ENCODE assay signal across 8 cellular contexts in the genomic region with DNA sequence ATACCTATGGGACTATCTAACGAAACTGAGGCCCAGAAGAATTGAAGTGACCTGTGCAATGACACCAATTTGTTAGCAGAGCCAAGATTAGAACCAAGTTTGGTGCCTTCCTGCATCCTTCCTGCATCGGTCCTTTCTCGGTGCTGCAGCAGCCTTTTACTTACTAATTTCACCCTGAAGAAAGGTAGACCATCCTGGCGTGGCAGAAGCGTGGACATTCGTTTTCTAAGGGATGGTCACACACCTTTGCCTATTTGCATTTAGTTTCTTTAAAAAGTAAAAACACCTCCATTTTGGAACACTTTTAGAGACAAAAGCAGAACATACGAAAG. TPM values are rescaled to one million over a fixed set of nuclear protein-coding genes. Genes with fewer than 3 reads are reported as not detected.
DNase-seq lines count a peak whose midpoint lies in the region; ATAC-seq, FAIRE-seq and TF ChIP-seq lines count a peak whose summit lies in the region.

No MANE protein-coding gene starts in this region.

- no peak for TF ChIP-seq CTCF in ovary (IDR thresholded peaks at IDR 0.05)

- peaks cover 47% of the 10 kb centered on the region for H3K4me1 Mint-ChIP-seq in stimulated activated naive CD8-positive, alpha-beta T cell treated with anti-CD3 and anti-CD28 coated beads, Interleukin-15, Interleukin-2, amounts not matched to agents 100 ng/mL and 50 ng/mL, for 24 hours (ENCODE audit: low read depth)

- H3K4me1 ChIP-seq in ovary (ENCODE audit: insufficient read depth): peaks cover 2% of the 10 kb centered on the region

- peak overlapping the region; percentile 97 for H3K9ac ChIP-seq in SK-N-MC (ENCODE audit: insufficient read length)

- no peak for FAIRE-seq in GM12892 (lab: Jason Lieb, UNC)

- H3K27ac ChIP-seq in SK-N-MC: peak overlapping the region; percentile 84
- peak overlapping the region; percentile 69 to 81 for H3K27ac ChIP-seq in ovary

- H3K9me3 ChIP-seq in SK-N-MC (ENCODE audit: low read depth, low read length): no peaks in the 10 kb centered on the region; the same call in 1 of the 2 replicates
- no peaks in the 10 kb centered on the region for H3K9me3 ChIP-seq in ovary

- no peaks in the 10 kb centered on the region for H3K27me3 ChIP-seq in ovary

- no peaks in the 10 kb centered on the region for H3K27me3 Mint-ChIP-seq in stimulated activated naive CD8-positive, alpha-beta T cell treated with anti-CD3 and anti-CD28 coated beads, Interleukin-15, Interleukin-2, amounts not matched to agents 100 ng/mL and 50 ng/mL, for 24 hours

- DNase-seq in stimulated activated naive CD8-positive, alpha-beta T cell treated with anti-CD3 and anti-CD28 coated beads, Interleukin-15, Interleukin-2, amounts not matched to agents 100 U/mL and 50 U/mL, for 24 hours: no peak
- DNase-seq in SK-N-MC (ENCODE audit: low read depth, low spot score) (no peak), erythroblast (lab: John Stamatoyannopoulos, UW) (peak; percentile 61 to 77), ovary (no peak), GM12892 (ENCODE audit: insufficient read length) (no peak), DMS114 treated with DMSO at 0.1 percent for 48 hours (lab: John Stamatoyannopoulos, UW; ENCODE audit: unreplicated experiment) (no peak)

- peak overlapping the region; percentile 100 for H3K27ac Mint-ChIP-seq in stimulated activated naive CD8-positive, alpha-beta T cell treated with anti-CD3 and anti-CD28 coated beads, Interleukin-15, Interleukin-2, amounts not matched to agents 100 ng/mL and 50 ng/mL, for 24 hours

- H3K36me3 Mint-ChIP-seq in stimulated activated naive CD8-positive, alpha-beta T cell treated with anti-CD3 and anti-CD28 coated beads, Interleukin-15, Interleukin-2, amounts not matched to agents 100 ng/mL and 50 ng/mL, for 24 hours (ENCODE audit: low read depth): peaks cover 42% of the 10 kb centered on the region

- peak overlapping the region; percentile 85 for H3K4me3 ChIP-seq in SK-N-MC
- peak overlapping the region; percentile 92 for H3K4me3 ChIP-seq in ovary

- TF ChIP-seq EP300 in ovary (IDR thresholded peaks at IDR 0.05): no peak

- H3K36me3 ChIP-seq in SK-N-MC (ENCODE audit: insufficient read depth, low read length): peaks cover 27% of the 10 kb centered on the region
- no peaks in the 10 kb centered on the region for H3K36me3 ChIP-seq in ovary

- WGBS in ovary, 3 donors: 1 to 3% (median 1%) methylated on average over 7 of the region's 7 CpGs

- no peak for TF ChIP-seq POLR2A in erythroblast (IDR thresholded peaks at IDR 0.05; ENCODE audit: low read length)
- TF ChIP-seq POLR2A in ovary (IDR thresholded peaks at IDR 0.05): no peak
- TF ChIP-seq POLR2A in GM12892 (IDR thresholded peaks at IDR 0.05; ENCODE audit: low read depth, low read length): no peak

- intact Hi-C loops in ovary (cut with DNase I): no loop called here

- peak overlapping the region; percentile 99 for H3K4me3 Mint-ChIP-seq in stimulated activated naive CD8-positive, alpha-beta T cell treated with anti-CD3 and anti-CD28 coated beads, Interleukin-15, Interleukin-2, amounts not matched to agents 100 ng/mL and 50 ng/mL, for 24 hours

- no peaks in the 10 kb centered on the region for H3K9me3 Mint-ChIP-seq in stimulated activated naive CD8-positive, alpha-beta T cell treated with anti-CD3 and anti-CD28 coated beads, Interleukin-15, Interleukin-2, amounts not matched to agents 100 ng/mL and 50 ng/mL, for 24 hours

- ATAC-seq in stimulated activated naive CD8-positive, alpha-beta T cell treated with anti-CD3 and anti-CD28 coated beads, Interleukin-15, Interleukin-2, amounts not matched to agents 100 U/mL and 50 U/mL, for 24 hours: no peak
- no peak for ATAC-seq in GM21825 (IDR thresholded peaks at IDR 0.05; ENCODE audit: unreplicated experiment)

RNA-seq across cellular contexts. Expression of a gene that starts 0.7 kb away (rescaled TPM):
- 10 to 100 TPM; 16.8 to 31.4 (median 22.9) TPM for total RNA-seq in ovary
- polyA plus RNA-seq in ovary: 10 to 100 TPM; 20.8 to 24.3 TPM
- 62.1 TPM for polyA plus RNA-seq in GM12892 (2012; ENCODE audit: missing spikeins)

RNA-seq across cellular contexts. Expression of a gene that starts 41.3 kb away (rescaled TPM):
- total RNA-seq in ovary: 1 to 10 TPM in 4 of 7 donors, under 1 TPM in 2, not detected in 1; 0.71 to 2.3 (median 1.6) TPM
- under 1 TPM in 1 of 2 donors, not detected in 1; 0.23 TPM for polyA plus RNA-seq in ovary
- 0.25 TPM for polyA plus RNA-seq in GM12892 (2012; ENCODE audit: missing spikeins)

Comparison
In these comparisons a context has a peak if more than half of its experiments do, and no peak if none do; other contexts are left out.
1. DNase-seq: peak in erythroblast (2 of 2); none in stimulated activated naive CD8-positive, alpha-beta T cell treated with anti-CD3 and anti-CD28 coated beads, Interleukin-15, Interleukin-2, amounts not matched to agents 100 U/mL and 50 U/mL, for 24 hours (single experiment), SK-N-MC (single experiment), ovary (0 of 5), GM12892 (single experiment) and DMS114 treated with DMSO at 0.1 percent for 48 hours (single experiment).